Comparison of ENCODE assay signal across 8 cellular contexts in genomic region chr7:1569016-1569415, GRCh38. TPM values are rescaled to one million over a fixed set of nuclear protein-coding genes. Genes with fewer than 3 reads are reported as not detected.
DNase-seq lines count a peak whose midpoint lies in the region; ATAC-seq and TF ChIP-seq lines count a peak whose summit lies in the region.

No MANE protein-coding gene starts in this region.

- H3K27ac ChIP-seq in SU-DHL-6 (ENCODE audit: low read depth, low read length) = no peak overlapping the region
- H3K27ac ChIP-seq in endodermal cell (ENCODE audit: low read depth, low read length) = no peak overlapping the region

- no peaks in the 10 kb centered on the region for H4K20me1 ChIP-seq in SU-DHL-6 (ENCODE audit: low read depth, low read length)

- H3K36me3 ChIP-seq in SU-DHL-6 (ENCODE audit: low read length) (no peaks in the 10 kb centered on the region), endodermal cell (ENCODE audit: control insufficient read depth, insufficient read depth, low read length) (no peaks in the 10 kb centered on the region), neuron (ENCODE audit: insufficient read depth, low read length) (no peaks in the 10 kb centered on the region)

- peak; percentile 50 for DNase-seq in NCI-H82 (lab: John Stamatoyannopoulos, UW)
- no peak for DNase-seq in NCI-H82 treated with DMSO at 0.1 percent for 48 hours (lab: John Stamatoyannopoulos, UW; ENCODE audit: unreplicated experiment)
- DNase-seq in endodermal cell = no peak

- WGBS in endodermal cell (ENCODE audit: insufficient coverage in 1 of 2, insufficient read length in 1 of 2), 2 experiments = 95 to 97% methylated on average over 9 to 13 of the region's 13 CpGs

- H3K9me3 Mint-ChIP-seq in endodermal cell = no peaks in the 10 kb centered on the region

- ATAC-seq in GM21367 (IDR thresholded peaks at IDR 0.05; ENCODE audit: unreplicated experiment) (no peak), GM21825 (IDR thresholded peaks at IDR 0.05; ENCODE audit: unreplicated experiment) (no peak), HG03196 (IDR thresholded peaks at IDR 0.05; ENCODE audit: unreplicated experiment) (no peak)

- H2AFZ ChIP-seq in SU-DHL-6 (ENCODE audit: low read depth, low read length, severe bottlenecking) = no peak overlapping the region
- H2AFZ ChIP-seq in neuron (ENCODE audit: low read depth, low read length) = no peak overlapping the region

- peaks cover 5% of the 10 kb centered on the region; the same call in 1 of the 2 replicates for H3F3A ChIP-seq in SU-DHL-6 (ENCODE audit: insufficient read depth)

- H3K27me3 ChIP-seq in SU-DHL-6 (ENCODE audit: low read length) (no peaks in the 10 kb centered on the region), endodermal cell (ENCODE audit: control insufficient read depth, insufficient read depth, low read length, poor library complexity, severe bottlenecking) (no peaks in the 10 kb centered on the region), neuron (ENCODE audit: insufficient read depth, low read length) (no peaks in the 10 kb centered on the region)

- H3K27me3 Mint-ChIP-seq in endodermal cell (ENCODE audit: insufficient read depth) = no peaks in the 10 kb centered on the region

- H3K9ac ChIP-seq in SU-DHL-6 (ENCODE audit: low read length) (peak overlapping the region; percentile 83), endodermal cell (ENCODE audit: extremely low read depth, low read length, poor library complexity, severe bottlenecking) (peak overlapping the region; percentile 53)

- H3K4me3 ChIP-seq in SU-DHL-6 (ENCODE audit: insufficient read depth, low read length, poor library complexity, severe bottlenecking) (peak overlapping the region; percentile 98), endodermal cell (ENCODE audit: low read length) (peak overlapping the region; percentile 75), neuron (ENCODE audit: low read length) (peak overlapping the region; percentile 84)

- H3K27ac Mint-ChIP-seq in endodermal cell = peak overlapping the region; percentile 78

- H3K4me1 ChIP-seq in endodermal cell (ENCODE audit: control insufficient read depth, insufficient read depth, low read length) (peaks cover 4% of the 10 kb centered on the region), neuron (ENCODE audit: insufficient read depth, low read length) (peaks cover 21% of the 10 kb centered on the region)

- peak overlapping the region; percentile 77 for H3K4me2 ChIP-seq in SU-DHL-6 (ENCODE audit: low read depth, low read length, poor library complexity, severe bottlenecking)

- peaks cover 13% of the 10 kb centered on the region for H3K4me1 Mint-ChIP-seq in endodermal cell

- peak overlapping the region; percentile 74 for H3K4me3 Mint-ChIP-seq in endodermal cell

- H3K9me3 ChIP-seq in SU-DHL-6 (ENCODE audit: insufficient read depth, low read length) (no peaks in the 10 kb centered on the region), endodermal cell (ENCODE audit: control insufficient read depth, low read length) (no peaks in the 10 kb centered on the region), neuron (ENCODE audit: low read length) (no peaks in the 10 kb centered on the region)

- no peak for TF ChIP-seq CTCF in SU-DHL-6 (IDR thresholded peaks at IDR 0.05; ENCODE audit: insufficient read depth, low read length, poor library complexity, severe bottlenecking)
- TF ChIP-seq CTCF in endodermal cell (conservative IDR thresholded peaks at IDR 0.05) = no peak

- no peaks in the 10 kb centered on the region for H3K9me2 ChIP-seq in SU-DHL-6 (replicated peaks; ENCODE audit: insufficient read depth, low read length)

- peaks cover 6% of the 10 kb centered on the region for H3K79me2 ChIP-seq in SU-DHL-6 (ENCODE audit: insufficient read depth, low read length)

- H3K36me3 Mint-ChIP-seq in endodermal cell (ENCODE audit: low read depth) = peaks cover 21% of the 10 kb centered on the region

RNA-seq across cellular contexts. Expression of gene PSMG3, which starts 0.8 kb away (rescaled TPM):
- 10 to 100 TPM; 30.1 to 44.3 TPM for total RNA-seq in endodermal cell
- 30.0 TPM for polyA plus RNA-seq in endodermal cell (2013, experiment 1 of 2)
- polyA plus RNA-seq in endodermal cell (2013, experiment 2 of 2) = 30.2 TPM

RNA-seq across cellular contexts. Expression of gene TMEM184A, which starts 13.0 kb away (rescaled TPM):
- total RNA-seq in endodermal cell = 1 to 10 TPM; 4.6 to 5.1 TPM
- polyA plus RNA-seq in endodermal cell (2013, experiment 1 of 2) = 0.43 TPM
- 1.1 TPM for polyA plus RNA-seq in endodermal cell (2013, experiment 2 of 2)

RNA-seq across cellular contexts. Expression of gene MAFK, which starts 38.5 kb away (rescaled TPM):
- total RNA-seq in endodermal cell = 10 to 100 TPM in 1 of 2 donors, 1 to 10 TPM in 1; 7.7 to 10.7 TPM
- polyA plus RNA-seq in endodermal cell (2013, experiment 1 of 2) = 5.6 TPM
- polyA plus RNA-seq in endodermal cell (2013, experiment 2 of 2) = 5.2 TPM
